In genomic region chr7:2641406-2642393, GRCh38 we compare ENCODE assay signal across 8 cellular contexts. TPM values are rescaled to one million over a fixed set of nuclear protein-coding genes. Genes with fewer than 3 reads are reported as not detected.
DNase-seq lines count a peak whose midpoint lies in the region; ATAC-seq and TF ChIP-seq lines count a peak whose summit lies in the region.

No MANE protein-coding gene starts in this region.

- H3K27me3 Mint-ChIP-seq in activated B cell treated with CpG ODN at 0.5 μM for 24 hours = no peaks in the 10 kb centered on the region

- H2AFZ ChIP-seq in osteoblast (ENCODE audit: low read length) = peak overlapping the region; percentile 41

- H3K9me3 Mint-ChIP-seq in activated B cell treated with CpG ODN at 0.5 μM for 24 hours = no peaks in the 10 kb centered on the region

- POLR2A ChIA-PET in activated B cell treated with CpG ODN at 0.5 μM for 24 hours (lab: Charles Lee) = interaction anchor here (0.5 to 1.3 kb wide), 8 partner anchors 8 to 164 kb away, joined by 3 to 8 read pairs (median 6); partner anchors contain the start of gene TTYH3

- CTCF ChIA-PET in activated B cell treated with CpG ODN at 0.5 μM for 24 hours (lab: Charles Lee) = no interaction called here

- H3K36me3 ChIP-seq in osteoblast (ENCODE audit: insufficient read depth, low read length) = peaks cover 2% of the 10 kb centered on the region

- ATAC-seq in HG03066 (IDR thresholded peaks at IDR 0.05; ENCODE audit: low read depth, unreplicated experiment) = peak; percentile 29
- peak; percentile 59 for ATAC-seq in activated B cell treated with CpG ODN at 0.5 μM for 24 hours (ENCODE audit: low read depth)
- no peak for ATAC-seq in HG03565 (IDR thresholded peaks at IDR 0.05; ENCODE audit: unreplicated experiment)

- H4K20me1 ChIP-seq in osteoblast (ENCODE audit: insufficient read depth, low read length) = peaks cover 34% of the 10 kb centered on the region

- intact Hi-C loops in activated B cell treated with CpG ODN at 0.5 μM for 24 hours (cut with micrococcal nuclease) = loop anchor here (1.0 to 2.0 kb wide), 2 partner anchors 10 to 33 kb away; partner anchors contain the start of gene TTYH3

- H3K4me3 ChIP-seq in osteoblast (ENCODE audit: insufficient read depth, low read length) = peak overlapping the region; percentile 40

- no peaks in the 10 kb centered on the region for H3K27me3 ChIP-seq in osteoblast (ENCODE audit: insufficient read depth, low read length)

- H3K79me2 ChIP-seq in osteoblast (ENCODE audit: insufficient read depth, low read length) = peaks cover 59% of the 10 kb centered on the region

- H3K27ac ChIP-seq in osteoblast (ENCODE audit: low read depth, low read length) = peak overlapping the region; percentile 94

- H3K27ac Mint-ChIP-seq in activated B cell treated with CpG ODN at 0.5 μM for 24 hours = peak overlapping the region; percentile 80

- DNase-seq in ELR (ENCODE audit: low read depth) (peak; percentile 83), activated B cell treated with CpG ODN at 0.5 μM for 24 hours (peak; percentile 66), glomerular visceral epithelial cell (ENCODE audit: extremely low spot score) (peak; percentile 98), osteoblast (ENCODE audit: insufficient read length, low spot score, missing footprints) (peak; percentile 98), D341Med (ENCODE audit: low spot score) (no peak)
- no peak for DNase-seq in activated CD4-positive, alpha-beta T cell treated with anti-CD3 and anti-CD28 coated beads for 48 hours

- peaks cover 2% of the 10 kb centered on the region for H3K36me3 Mint-ChIP-seq in activated B cell treated with CpG ODN at 0.5 μM for 24 hours (ENCODE audit: low read depth)

- H3K4me1 Mint-ChIP-seq in activated B cell treated with CpG ODN at 0.5 μM for 24 hours = peaks cover 67% of the 10 kb centered on the region

- H3K4me1 ChIP-seq in osteoblast (ENCODE audit: insufficient read depth, low read length) = peaks cover 33% of the 10 kb centered on the region

- H3K4me2 ChIP-seq in osteoblast (ENCODE audit: insufficient read depth, low read length) = peak overlapping the region; percentile 55

- peak overlapping the region; percentile 68 for H3K4me3 Mint-ChIP-seq in activated B cell treated with CpG ODN at 0.5 μM for 24 hours

- H3K9me3 ChIP-seq in osteoblast (ENCODE audit: low read depth, low read length) = no peaks in the 10 kb centered on the region

- no peak for TF ChIP-seq CTCF in activated B cell treated with CpG ODN at 0.5 μM for 24 hours (IDR thresholded peaks at IDR 0.05)
- no peak for TF ChIP-seq CTCF in osteoblast (IDR thresholded peaks at IDR 0.05; ENCODE audit: extremely low read depth, low read depth, low read length)

RNA-seq across cellular contexts. Expression of gene TTYH3, which starts 9.9 kb away (rescaled TPM):
- total RNA-seq in activated B cell treated with CpG ODN at 0.5 μM for 24 hours = 20.7 and 25.4 TPM in 2 replicates
- 28.3 and 29.0 TPM in 2 replicates for total RNA-seq in osteoblast

RNA-seq across cellular contexts. Expression of gene AMZ1, which starts 46.3 kb away (rescaled TPM):
- total RNA-seq in activated B cell treated with CpG ODN at 0.5 μM for 24 hours = 5.9 and 8.3 TPM in 2 replicates
- 2.1 and 2.5 TPM in 2 replicates for total RNA-seq in osteoblast

Comparison
In these comparisons a context has a peak if more than half of its experiments do, and no peak if none do; other contexts are left out.
1. DNase-seq: peak in ELR (single experiment), activated B cell treated with CpG ODN at 0.5 μM for 24 hours (single experiment), glomerular visceral epithelial cell (single experiment) and osteoblast (single experiment); none in D341Med (single experiment) and activated CD4-positive, alpha-beta T cell treated with anti-CD3 and anti-CD28 coated beads for 48 hours (single experiment).